Comparison of ENCODE assay signal across 8 cellular contexts in genomic region chr1:24384251-24385090, GRCh38. TPM values are rescaled to one million over a fixed set of nuclear protein-coding genes. Genes with fewer than 3 reads are reported as not detected.
A peak's percentile ranks its signal among the peaks of the same experiment; 100 is the strongest.
DNase-seq lines count a peak whose midpoint lies in the region; ATAC-seq, FAIRE-seq and TF ChIP-seq lines count a peak whose summit lies in the region.

No MANE protein-coding gene starts in this region.

- 0 out of 2 replicates have a peak overlapping the region, but pooled peaks have one; percentile 5 for H2AFZ ChIP-seq in MM.1S (ENCODE audit: low read length)

- no peaks in the 10 kb centered on the region for H3K79me2 ChIP-seq in MM.1S (ENCODE audit: low read length)

- FAIRE-seq in kidney (lab: Jason Lieb, UNC): no peak

- no peaks in the 10 kb centered on the region for H3K9me3 Mint-ChIP-seq in osteocyte (ENCODE audit: unreplicated experiment)

- no peaks in the 10 kb centered on the region for H3K36me3 ChIP-seq in MM.1S (replicated peaks; ENCODE audit: insufficient read depth, low read length)
- no peaks in the 10 kb centered on the region for H3K36me3 ChIP-seq in kidney (ENCODE audit: control insufficient read depth in 1 of 2, insufficient read depth in 2 of 2, low read length in 2 of 2)

- H3K4me3 Mint-ChIP-seq in osteocyte (ENCODE audit: unreplicated experiment): no peak overlapping the region

- intact Hi-C loops in kidney (cut with DNase I): loop anchor here (5.0 kb wide), 1 partner anchor 177 kb away; no protein-coding TSS in a partner anchor

- no peaks in the 10 kb centered on the region for H3K9me2 ChIP-seq in MM.1S (replicated peaks; ENCODE audit: insufficient read depth, low read length)

- ATAC-seq in GM21423 (IDR thresholded peaks at IDR 0.05; ENCODE audit: unreplicated experiment): no peak

- peaks cover 3% of the 10 kb centered on the region for H3K36me3 Mint-ChIP-seq in osteocyte (ENCODE audit: unreplicated experiment)

- peak overlapping the region; percentile 60 for H3K4me2 ChIP-seq in MM.1S (ENCODE audit: low read depth, low read length)

- no peaks in the 10 kb centered on the region for H3K27me3 ChIP-seq in MM.1S (replicated peaks; ENCODE audit: insufficient read depth, low read length)

- H3K4me1 ChIP-seq in MM.1S (ENCODE audit: low read length) (peaks cover 59% of the 10 kb centered on the region), kidney (ENCODE audit: control insufficient read depth in 1 of 2, insufficient read depth in 1 of 2, low read depth in 1 of 2, low read length in 2 of 2) (peaks cover 9 to 11% of the 10 kb centered on the region in 2 donors)

- TF ChIP-seq CTCF in MM.1S (IDR thresholded peaks at IDR 0.05; ENCODE audit: low read length) (no peak), osteocyte (IDR thresholded peaks at IDR 0.05) (no peak), kidney (IDR thresholded peaks at IDR 0.05; ENCODE audit: borderline replicate concordance, extremely low read depth, insufficient read depth) (no peak)

- H3K9ac ChIP-seq in MM.1S (ENCODE audit: low read length): peak overlapping the region; percentile 24; the same call in 1 of the 2 replicates
- H3K9ac ChIP-seq in kidney (ENCODE audit: low read length in 2 of 2): no peak overlapping the region

- H3K27me3 Mint-ChIP-seq in osteocyte (ENCODE audit: unreplicated experiment): no peaks in the 10 kb centered on the region

- H3K4me3 ChIP-seq in MM.1S (ENCODE audit: low read length): peak overlapping the region; percentile 19; the same call in 1 of the 2 replicates
- H3K4me3 ChIP-seq in kidney (ENCODE audit: low read length in 2 of 2): no peak overlapping the region

- H3K4me1 Mint-ChIP-seq in osteocyte (ENCODE audit: unreplicated experiment): peaks cover 27% of the 10 kb centered on the region

- H3F3A ChIP-seq in MM.1S (ENCODE audit: insufficient read depth, low read length): peaks cover 38% of the 10 kb centered on the region

- H3K27ac ChIP-seq in MM.1S (ENCODE audit: low read length) (peak overlapping the region; percentile 89), kidney (ENCODE audit: low read depth in 2 of 2, low read length in 2 of 2) (no peak overlapping the region)

- no peaks in the 10 kb centered on the region for H3K9me3 ChIP-seq in MM.1S (replicated peaks; ENCODE audit: insufficient read depth, low read length)
- no peaks in the 10 kb centered on the region for H3K9me3 ChIP-seq in kidney (ENCODE audit: control insufficient read depth in 1 of 2, low read length in 2 of 2)

- no peaks in the 10 kb centered on the region for H4K20me1 ChIP-seq in MM.1S (ENCODE audit: insufficient read depth, low read length)

- DNase-seq in NCI-H2227 (lab: John Stamatoyannopoulos, UW; ENCODE audit: unreplicated experiment) (peak; percentile 10), NCI-H2227 treated with DMSO at 0.1 percent for 48 hours (lab: John Stamatoyannopoulos, UW) (no peak), MM.1S (peak; percentile 90), osteocyte (ENCODE audit: extremely low spot score, unreplicated experiment) (peak; percentile 63), kidney (no peak), NCI-H146 treated with DMSO at 0.1 percent for 48 hours (lab: John Stamatoyannopoulos, UW; ENCODE audit: unreplicated experiment) (no peak)
- DNase-seq in central memory CD4-positive, alpha-beta T cell: peak; percentile 9

- peak overlapping the region; percentile 70 for H3K27ac Mint-ChIP-seq in osteocyte (ENCODE audit: unreplicated experiment)

RNA-seq across cellular contexts. Expression of gene STPG1, which starts 29.1 kb away (rescaled TPM):
- 5.3 and 5.4 TPM in 2 replicates for total RNA-seq in osteocyte
- total RNA-seq in kidney: 12.2 TPM
- polyA plus RNA-seq in kidney (ENCODE audit: insufficient read depth, low read depth, low replicate concordance): 10.6 TPM

RNA-seq across cellular contexts. Expression of gene NIPAL3, which starts 31.1 kb away (rescaled TPM):
- total RNA-seq in osteocyte: 25.8 and 28.4 TPM in 2 replicates
- total RNA-seq in kidney: 46.4 TPM
- polyA plus RNA-seq in kidney (ENCODE audit: insufficient read depth, low read depth, low replicate concordance): 13.5 TPM

Comparison
In these comparisons a context has a peak if more than half of its experiments do, and no peak if none do; other contexts are left out.
1. DNase-seq: peak in NCI-H2227 (single experiment), MM.1S (single experiment), central memory CD4-positive, alpha-beta T cell (single experiment) and osteocyte (single experiment); none in NCI-H2227 treated with DMSO at 0.1 percent for 48 hours (single experiment), kidney (single experiment) and NCI-H146 treated with DMSO at 0.1 percent for 48 hours (single experiment).